Comparison of ENCODE assay signal across 8 cellular contexts in genomic region chr4:151099976-151100417, GRCh38. TPM values are rescaled to one million over a fixed set of nuclear protein-coding genes. Genes with fewer than 3 reads are reported as not detected.
DNase-seq lines count a peak whose midpoint lies in the region; ATAC-seq and TF ChIP-seq lines count a peak whose summit lies in the region.

No MANE protein-coding gene starts in this region.

- H3K27me3 ChIP-seq in AG04450 (ENCODE audit: control insufficient read depth, insufficient read depth, low read length) (no peaks in the 10 kb centered on the region), SJSA1 (replicated peaks) (no peaks in the 10 kb centered on the region)

- peak overlapping the region; percentile 96 to 99 (median 98) for H3K27ac Mint-ChIP-seq in naive B cell

- no peak for TF ChIP-seq CTCF in AG04450 (IDR thresholded peaks at IDR 0.05; ENCODE audit: low read depth, low read length)

- H3K36me3 Mint-ChIP-seq in naive B cell, result peaks cover 12 to 19% of the 10 kb centered on the region in 2 donors

- peaks cover 54% of the 10 kb centered on the region for H3K36me3 ChIP-seq in SJSA1

- POLR2A ChIA-PET in AG04450 (lab: Yijun Ruan, JAX), result interaction anchor here (0.5 to 1.4 kb wide), 2 partner anchors 9 to 167 kb away, joined by 3 to 5 read pairs; no protein-coding TSS in a partner anchor

- CTCF ChIA-PET in AG04450 (lab: Charles Lee), result interaction anchor here (1.2 to 1.3 kb wide), 2 partner anchors 14 to 17 kb away, joined by 4 read pairs; no protein-coding TSS in a partner anchor

- H3K9me3 ChIP-seq in AG04450 (ENCODE audit: control insufficient read depth, insufficient read depth, low read length), result no peaks in the 10 kb centered on the region
- no peaks in the 10 kb centered on the region for H3K9me3 ChIP-seq in SJSA1 (replicated peaks)

- H3K4me1 ChIP-seq in SJSA1 (replicated peaks), result peaks cover 18% of the 10 kb centered on the region

- H3K4me1 Mint-ChIP-seq in naive B cell, result peaks cover 15 to 46% (median 33%) of the 10 kb centered on the region in 3 donors

- H3K27ac ChIP-seq in AG04450 (ENCODE audit: low read depth, low read length) (peak overlapping the region; percentile 87), SJSA1 (peak overlapping the region; percentile 85), epithelial cell of prostate (peak overlapping the region; percentile 87)

- ATAC-seq in GM19324 (IDR thresholded peaks at IDR 0.05; ENCODE audit: low FRiP score, unreplicated experiment) (peak; percentile 0), naive B cell (ENCODE audit: low read depth in 2 of 2) (peak; percentile 1)

- peaks cover 0 to 5% (median 0%) of the 10 kb centered on the region in 3 donors for H3K27me3 Mint-ChIP-seq in naive B cell

- DNase-seq in AG04450 (ENCODE audit: low read depth, low spot score) (no peak), SJSA1 (ENCODE audit: low read depth in 1 of 2, low spot score in 2 of 2) (no peak), epithelial cell of prostate (ENCODE audit: low read depth, low spot score) (no peak), naive B cell (no peak), HPDE6-E6E7 (ENCODE audit: extremely low spot score) (no peak), activated gamma-delta T cell treated with Interleukin-2 at 50 U/mL for 16 hours (no peak), NCI-H2081 treated with DMSO at 0.1 percent for 48 hours (lab: John Stamatoyannopoulos, UW) (no peak)

- H3K4me3 ChIP-seq in AG04450 (ENCODE audit: low read depth, low read length) (peak overlapping the region; percentile 97), SJSA1 (peak overlapping the region; percentile 81)

- H3K9me3 Mint-ChIP-seq in naive B cell, result peaks cover 0 to 5% (median 0%) of the 10 kb centered on the region in 7 donors

- H3K4me3 Mint-ChIP-seq in naive B cell, result peak overlapping the region; percentile 88 to 99 (median 97)

RNA-seq across cellular contexts. Expression of gene RPS3A, which starts 0.6 kb away (rescaled TPM):
- polyA plus RNA-seq in AG04450 (2011; rRNA removed) (3,195 and 4,190 TPM in 2 replicates), naive B cell (ENCODE audit: low read depth in 6 of 6) (1,000 to 10,000 TPM; 2,210 to 4,498 (median 3,125) TPM)
- polyA minus RNA-seq in AG04450 (2011; rRNA and poly(A)+ RNA removed), result 201 and 376 TPM in 2 replicates
- 2,526 and 2,957 TPM in 2 replicates for total RNA-seq in SJSA1 (2014; rRNA removed; shearing (Covaris generic))
